ENCODE assay signal across 11 cellular contexts in genomic region chr2:110149330-110150220, GRCh38. TPM values are rescaled to one million over a fixed set of nuclear protein-coding genes. Genes with fewer than 3 reads are reported as not detected.
DNase-seq lines count a peak whose midpoint lies in the region; ATAC-seq and TF ChIP-seq lines count a peak whose summit lies in the region.
"Had no signal": no experiment of that assay in that cellular context is flagged by ENCODE, and none has a peak within 500 bp of the region (broad histone marks: within the 10 kb centered on the region; RNA-seq: fewer than 3 reads in every experiment).

No MANE protein-coding gene starts in this region.

- H4K20me1 ChIP-seq in fibroblast of lung (ENCODE audit: control insufficient read depth, extremely low read depth, insufficient read depth, low read length) (no peaks in the 10 kb centered on the region), smooth muscle cell (ENCODE audit: low read depth) (no peaks in the 10 kb centered on the region)

- H3K9ac ChIP-seq in fibroblast of lung (ENCODE audit: insufficient read depth, low read length) (no peak overlapping the region), smooth muscle cell (ENCODE audit: low read depth) (no peak overlapping the region)

- POLR2A ChIA-PET in activated CD4-positive, alpha-beta memory T cell treated with anti-CD3 and anti-CD28 coated beads for 36 hours (lab: Charles Lee): no interaction called here
- POLR2A ChIA-PET in activated CD4-positive, alpha-beta memory T cell treated with anti-CD3 and anti-CD28 coated beads, Interleukin-2, amount 10 ng/mL, durations not matched to agents 7 days and 5 days (lab: Charles Lee): no interaction called here

- H3K4me3 Mint-ChIP-seq in activated CD4-positive, alpha-beta memory T cell treated with anti-CD3 and anti-CD28 coated beads for 36 hours: no peak overlapping the region
- no peak overlapping the region for H3K4me3 Mint-ChIP-seq in activated CD4-positive, alpha-beta memory T cell treated with anti-CD3 and anti-CD28 coated beads, Interleukin-2, amount 10 ng/mL, durations not matched to agents 7 days and 5 days

- peak overlapping the region; percentile 70 for H3K27ac Mint-ChIP-seq in activated CD4-positive, alpha-beta memory T cell treated with anti-CD3 and anti-CD28 coated beads for 36 hours
- H3K27ac Mint-ChIP-seq in activated CD4-positive, alpha-beta memory T cell treated with anti-CD3 and anti-CD28 coated beads, Interleukin-2, amount 10 ng/mL, durations not matched to agents 7 days and 5 days: no peak overlapping the region

- TF ChIP-seq EP300 in upper lobe of left lung (IDR thresholded peaks at IDR 0.05): no peak

- TF ChIP-seq POLR2A in upper lobe of left lung (IDR thresholded peaks at IDR 0.05): no peak

- H2AFZ ChIP-seq in fibroblast of lung (ENCODE audit: low read length) (peak overlapping the region; percentile 39), smooth muscle cell (ENCODE audit: low read depth) (no peak overlapping the region)

- intact Hi-C loops in activated CD4-positive, alpha-beta memory T cell treated with anti-CD3 and anti-CD28 coated beads for 36 hours (cut with micrococcal nuclease): no loop called here

- DNase-seq in activated CD4-positive, alpha-beta memory T cell treated with anti-CD3 and anti-CD28 coated beads for 36 hours: no peak
- DNase-seq in activated CD4-positive, alpha-beta memory T cell treated with anti-CD3 and anti-CD28 coated beads, Interleukin-2, amount 10 ng/mL, durations not matched to agents 7 days and 5 days: no peak
- DNase-seq in RWPE2 (ENCODE audit: low spot score) (no peak), fibroblast of lung (ENCODE audit: low read depth in 2 of 2) (peak; percentile 83 to 97), smooth muscle cell (lab: John Stamatoyannopoulos, UW; ENCODE audit: unreplicated experiment) (no peak), islet precursor cell (no peak), upper lobe of left lung (no peak)
- DNase-seq: activated CD4-positive, alpha-beta T cell treated with anti-CD3 and anti-CD28 coated beads, Interleukin-2, amount 50 U/mL, for 48 hours; left colon; psoas muscle had no signal

- no peaks in the 10 kb centered on the region for H3F3A ChIP-seq in smooth muscle cell (ENCODE audit: low read depth)

- 47% methylated on average over 6 of the region's 6 CpGs for WGBS in smooth muscle cell (ENCODE audit: low lambda C conversion rate)
- 74 to 81% methylated on average over 6 of the region's 6 CpGs for WGBS in upper lobe of left lung, 2 donors

- H3K4me1 Mint-ChIP-seq in activated CD4-positive, alpha-beta memory T cell treated with anti-CD3 and anti-CD28 coated beads for 36 hours (ENCODE audit: low read depth): peaks cover 31% of the 10 kb centered on the region
- peaks cover 12% of the 10 kb centered on the region for H3K4me1 Mint-ChIP-seq in activated CD4-positive, alpha-beta memory T cell treated with anti-CD3 and anti-CD28 coated beads, Interleukin-2, amount 10 ng/mL, durations not matched to agents 7 days and 5 days

- H3K27me3 Mint-ChIP-seq in activated CD4-positive, alpha-beta memory T cell treated with anti-CD3 and anti-CD28 coated beads for 36 hours: peaks cover 11% of the 10 kb centered on the region
- H3K27me3 Mint-ChIP-seq in activated CD4-positive, alpha-beta memory T cell treated with anti-CD3 and anti-CD28 coated beads, Interleukin-2, amount 10 ng/mL, durations not matched to agents 7 days and 5 days: peaks cover 4% of the 10 kb centered on the region

- no peaks in the 10 kb centered on the region for H3K36me3 ChIP-seq in RWPE2 (ENCODE audit: low read depth)
- no peaks in the 10 kb centered on the region for H3K36me3 ChIP-seq in fibroblast of lung (ENCODE audit: control insufficient read depth, insufficient read depth, low read length)
- no peaks in the 10 kb centered on the region for H3K36me3 ChIP-seq in smooth muscle cell (ENCODE audit: low read depth)
- no peaks in the 10 kb centered on the region for H3K36me3 ChIP-seq in upper lobe of left lung

- H3K27ac ChIP-seq in RWPE2 (ENCODE audit: poor library complexity, severe bottlenecking): peak overlapping the region; percentile 85
- H3K27ac ChIP-seq in fibroblast of lung (ENCODE audit: insufficient read depth, low read length): peak overlapping the region; percentile 78
- peak overlapping the region; percentile 65 for H3K27ac ChIP-seq in smooth muscle cell (ENCODE audit: low read depth)
- H3K27ac ChIP-seq in upper lobe of left lung: no peak overlapping the region
- H3K27ac ChIP-seq: psoas muscle had no signal

- ATAC-seq in RWPE2 (ENCODE audit: low read depth) (peak; percentile 87), HG02759 (IDR thresholded peaks at IDR 0.05; ENCODE audit: unreplicated experiment) (no peak), upper lobe of left lung (ENCODE audit: low FRiP score in 2 of 2) (no peak)
- ATAC-seq: left colon had no signal

- peaks cover 7% of the 10 kb centered on the region for H3K36me3 Mint-ChIP-seq in activated CD4-positive, alpha-beta memory T cell treated with anti-CD3 and anti-CD28 coated beads for 36 hours
- peaks cover 2% of the 10 kb centered on the region for H3K36me3 Mint-ChIP-seq in activated CD4-positive, alpha-beta memory T cell treated with anti-CD3 and anti-CD28 coated beads, Interleukin-2, amount 10 ng/mL, durations not matched to agents 7 days and 5 days (ENCODE audit: low read depth)

- no peaks in the 10 kb centered on the region for H3K27me3 ChIP-seq in RWPE2 (ENCODE audit: insufficient read depth, poor library complexity, severe bottlenecking)
- no peaks in the 10 kb centered on the region for H3K27me3 ChIP-seq in fibroblast of lung (ENCODE audit: control insufficient read depth, insufficient read depth, low read length)
- no peaks in the 10 kb centered on the region for H3K27me3 ChIP-seq in smooth muscle cell (ENCODE audit: low read depth)
- no peaks in the 10 kb centered on the region for H3K27me3 ChIP-seq in upper lobe of left lung

- H3K4me3 ChIP-seq in RWPE2 (ENCODE audit: severe bottlenecking) (no peak overlapping the region), fibroblast of lung (replicated peaks in 1 of 4; ENCODE audit: control extremely low read depth in 1 of 4, insufficient read depth in 1 of 4, low read depth in 3 of 4, low read length in 4 of 4) (no peak overlapping the region), smooth muscle cell (no peak overlapping the region), upper lobe of left lung (no peak overlapping the region)
- H3K4me3 ChIP-seq: psoas muscle had no signal

- H3K9me3 Mint-ChIP-seq in activated CD4-positive, alpha-beta memory T cell treated with anti-CD3 and anti-CD28 coated beads for 36 hours: peaks cover 10% of the 10 kb centered on the region
- H3K9me3 Mint-ChIP-seq in activated CD4-positive, alpha-beta memory T cell treated with anti-CD3 and anti-CD28 coated beads, Interleukin-2, amount 10 ng/mL, durations not matched to agents 7 days and 5 days: peaks cover 12% of the 10 kb centered on the region

- H3K4me1 ChIP-seq in RWPE2 (ENCODE audit: insufficient read depth, poor library complexity, severe bottlenecking) (peaks cover 18% of the 10 kb centered on the region), fibroblast of lung (ENCODE audit: control insufficient read depth, extremely low read depth, insufficient read depth, low read length) (peaks cover 12% of the 10 kb centered on the region), smooth muscle cell (ENCODE audit: low read depth) (peaks cover 2% of the 10 kb centered on the region), upper lobe of left lung (no peaks in the 10 kb centered on the region)

- TF ChIP-seq CTCF in RWPE2 (IDR thresholded peaks at IDR 0.05; ENCODE audit: poor library complexity, severe bottlenecking) (no peak), fibroblast of lung (conservative IDR thresholded peaks at IDR 0.05 in 1 of 2, IDR thresholded peaks at IDR 0.05 in 1 of 2; ENCODE audit: low read depth in 1 of 2, low read length in 2 of 2) (no peak), smooth muscle cell (IDR thresholded peaks at IDR 0.05; ENCODE audit: borderline replicate concordance, insufficient read depth, poor library complexity, severe bottlenecking) (no peak), upper lobe of left lung (IDR thresholded peaks at IDR 0.05) (no peak)

- CTCF ChIA-PET in activated CD4-positive, alpha-beta memory T cell treated with anti-CD3 and anti-CD28 coated beads for 36 hours (lab: Charles Lee): interaction anchor here (1.0 kb wide), 1 partner anchor 606 kb away, joined by 4 read pairs; no protein-coding TSS in a partner anchor
- CTCF ChIA-PET in activated CD4-positive, alpha-beta memory T cell treated with anti-CD3 and anti-CD28 coated beads, Interleukin-2, amount 10 ng/mL, durations not matched to agents 7 days and 5 days (lab: Charles Lee): no interaction called here

- H3K79me2 ChIP-seq in fibroblast of lung (ENCODE audit: control insufficient read depth, insufficient read depth, low read length) (no peaks in the 10 kb centered on the region), smooth muscle cell (ENCODE audit: low read depth) (no peaks in the 10 kb centered on the region)

- H3K9me3 ChIP-seq in RWPE2 (ENCODE audit: severe bottlenecking): peaks cover 2% of the 10 kb centered on the region
- no peaks in the 10 kb centered on the region for H3K9me3 ChIP-seq in fibroblast of lung (ENCODE audit: control insufficient read depth, insufficient read depth, low read depth, low read length)
- H3K9me3 ChIP-seq in smooth muscle cell (replicated peaks; ENCODE audit: low read depth): no peaks in the 10 kb centered on the region
- H3K9me3 ChIP-seq in upper lobe of left lung: peaks cover 0 to under 1% (median 0%) of the 10 kb centered on the region in 4 donors
- H3K9me3 ChIP-seq: psoas muscle had no signal

- H3K4me2 ChIP-seq in fibroblast of lung (ENCODE audit: extremely low read depth, insufficient read depth, low read length) (peak overlapping the region; percentile 73), smooth muscle cell (peak overlapping the region; percentile 56)

RNA-seq across cellular contexts. Expression of gene MALL, which starts 34.0 kb away (rescaled TPM):
- total RNA-seq in activated CD4-positive, alpha-beta memory T cell treated with anti-CD3 and anti-CD28 coated beads for 36 hours: under 1 TPM; 0.17 to 0.31 TPM
- not detected for total RNA-seq in activated CD4-positive, alpha-beta memory T cell treated with anti-CD3 and anti-CD28 coated beads, Interleukin-2, amount 10 ng/mL, durations not matched to agents 7 days and 5 days
- total RNA-seq in fibroblast of lung (3.1 and 3.3 TPM in 2 replicates), smooth muscle cell (2.2 and 4.4 TPM in 2 replicates), upper lobe of left lung (100 to 1,000 TPM in 4 of 6 donors, 10 to 100 TPM in 2; 40.9 to 203 (median 120) TPM)
- polyA plus RNA-seq in fibroblast of lung (3.6 and 32.5 TPM in 2 replicates), smooth muscle cell (3.4 and 4.2 TPM in 2 replicates)
- 3.1 and 26.8 TPM in 2 replicates for polyA plus RNA-seq in fibroblast of lung (2012)
- 15.4 and 30.5 TPM in 2 replicates for polyA minus RNA-seq in fibroblast of lung (ENCODE audit: low replicate concordance)

RNA-seq across cellular contexts. Expression of gene NPHP1, which starts 55.2 kb away (rescaled TPM):
- total RNA-seq in activated CD4-positive, alpha-beta memory T cell treated with anti-CD3 and anti-CD28 coated beads for 36 hours: 1 to 10 TPM; 1.9 to 2.0 TPM
- under 1 TPM; 0.13 to 0.45 TPM for total RNA-seq in activated CD4-positive, alpha-beta memory T cell treated with anti-CD3 and anti-CD28 coated beads, Interleukin-2, amount 10 ng/mL, durations not matched to agents 7 days and 5 days
- total RNA-seq in fibroblast of lung: 5.0 and 5.6 TPM in 2 replicates
- 3.7 and 5.1 TPM in 2 replicates for polyA plus RNA-seq in fibroblast of lung
- 4.1 and 5.6 TPM in 2 replicates for polyA plus RNA-seq in fibroblast of lung (2012)
- not detected in 2 replicates for polyA minus RNA-seq in fibroblast of lung (ENCODE audit: low replicate concordance)
- total RNA-seq in smooth muscle cell: 5.4 and 7.0 TPM in 2 replicates
- polyA plus RNA-seq in smooth muscle cell: 4.7 and 7.7 TPM in 2 replicates
- total RNA-seq in upper lobe of left lung: 10 to 100 TPM in 1 of 6 donors, 1 to 10 TPM in 5; 3.2 to 18.4 (median 5.4) TPM

Comparison
In these comparisons a context has a peak if more than half of its experiments do, and no peak if none do; other contexts are left out.
1. DNase-seq: peak in fibroblast of lung (2 of 2); none in activated CD4-positive, alpha-beta memory T cell treated with anti-CD3 and anti-CD28 coated beads for 36 hours (single experiment), activated CD4-positive, alpha-beta memory T cell treated with anti-CD3 and anti-CD28 coated beads, Interleukin-2, amount 10 ng/mL, durations not matched to agents 7 days and 5 days (single experiment), RWPE2 (single experiment), smooth muscle cell (single experiment), islet precursor cell (single experiment) and upper lobe of left lung (0 of 2).
2. H3K27ac ChIP-seq: peak in RWPE2 (single experiment), fibroblast of lung (single experiment) and smooth muscle cell (single experiment); none in upper lobe of left lung (0 of 4).